ENCODE assay signal across 9 cellular contexts in genomic region chr2:197254776-197255521, GRCh38. TPM values are rescaled to one million over a fixed set of nuclear protein-coding genes. Genes with fewer than 3 reads are reported as not detected.
DNase-seq lines count a peak whose midpoint lies in the region; ATAC-seq and TF ChIP-seq lines count a peak whose summit lies in the region.
"Had no signal": no experiment of that assay in that cellular context is flagged by ENCODE, and none has a peak within 500 bp of the region (broad histone marks: within the 10 kb centered on the region; RNA-seq: fewer than 3 reads in every experiment).

No MANE protein-coding gene starts in this region.

- no peaks in the 10 kb centered on the region for H3K9me2 ChIP-seq in Karpas-422 (replicated peaks; ENCODE audit: insufficient read depth, low read length)

- H3K9me3 ChIP-seq in Karpas-422 (ENCODE audit: low read length) (no peaks in the 10 kb centered on the region), left lung (no peaks in the 10 kb centered on the region)

- DNase-seq in Karpas-422 (no peak), left lung (no peak), activated gamma-delta T cell treated with Interleukin-2 at 50 U/mL for 16 hours (no peak), NCI-H1436 (lab: John Stamatoyannopoulos, UW) (no peak), hypothalamus (lab: John Stamatoyannopoulos, UW) (no peak)
- no peak for DNase-seq in activated effector memory CD4-positive, alpha-beta T cell treated with anti-CD3 and anti-CD28 coated beads, Interleukin-2, amount 50 U/mL, for 16 hours

- ATAC-seq in GM18499 (IDR thresholded peaks at IDR 0.05; ENCODE audit: insufficient read depth, unreplicated experiment), result peak; percentile 18
- ATAC-seq in GM21528 (IDR thresholded peaks at IDR 0.05; ENCODE audit: low FRiP score, unreplicated experiment), result peak; percentile 43
- ATAC-seq in left lung, result peak; percentile 18

- H3K4me1 ChIP-seq in Karpas-422 (ENCODE audit: low read length) (peaks cover 74% of the 10 kb centered on the region), left lung (peaks cover 15 to 77% of the 10 kb centered on the region in 2 donors)

- H3K9ac ChIP-seq in Karpas-422 (ENCODE audit: low read length), result peak overlapping the region; percentile 64

- no peaks in the 10 kb centered on the region for H3K36me3 ChIP-seq in Karpas-422 (ENCODE audit: insufficient read depth, low read length)
- H3K36me3 ChIP-seq in left lung, result no peaks in the 10 kb centered on the region
- H3K36me3 ChIP-seq: cardiac muscle cell had no signal

- H2AFZ ChIP-seq in Karpas-422 (ENCODE audit: low read length), result no peak overlapping the region

- H3K27ac ChIP-seq in Karpas-422 (ENCODE audit: low read length), result peak overlapping the region; percentile 90
- peak overlapping the region; percentile 65 to 87 for H3K27ac ChIP-seq in left lung

- peak overlapping the region; percentile 75 for H3K4me2 ChIP-seq in Karpas-422 (ENCODE audit: low read depth, low read length, poor library complexity, severe bottlenecking)

- peaks cover 87% of the 10 kb centered on the region for H3K79me2 ChIP-seq in Karpas-422 (ENCODE audit: low read length)

- H3K4me3 ChIP-seq in Karpas-422 (ENCODE audit: low read length), result peak overlapping the region; percentile 44; the same call in 1 of the 2 replicates
- H3K4me3 ChIP-seq in left lung, result no peak overlapping the region
- H3K4me3 ChIP-seq: cardiac muscle cell had no signal

- no peaks in the 10 kb centered on the region for H4K20me1 ChIP-seq in Karpas-422 (ENCODE audit: insufficient read depth, low read depth, low read length)

- intact Hi-C loops in left lung (cut with DNase I), result no loop called here

- no peak for TF ChIP-seq CTCF in left lung (IDR thresholded peaks at IDR 0.05)

- H3K27me3 ChIP-seq in Karpas-422 (ENCODE audit: low read length) (no peaks in the 10 kb centered on the region), left lung (no peaks in the 10 kb centered on the region)
- H3K27me3 ChIP-seq: cardiac muscle cell had no signal

RNA-seq across cellular contexts. Expression of gene ANKRD44, which starts 55.6 kb away (rescaled TPM):
- 120 and 153 TPM in 2 replicates for total RNA-seq in Karpas-422 (2014; rRNA removed; shearing (Covaris generic); ENCODE audit: low replicate concordance)
- 10 to 100 TPM; 32.7 to 52.6 TPM for total RNA-seq in left lung
